ENCODE assay signal across 18 cellular contexts in genomic region chr3:72767927-72768880, GRCh38.
DNase-seq lines count a peak whose midpoint lies in the region; ATAC-seq and TF ChIP-seq lines count a peak whose summit lies in the region.
"Had no signal": no experiment of that assay in that cellular context is flagged by ENCODE, and none has a peak within 500 bp of the region (broad histone marks: within the 10 kb centered on the region; RNA-seq: fewer than 3 reads in every experiment).

No MANE protein-coding gene starts in this region.

- H3K27ac Mint-ChIP-seq in type B pancreatic cell, result peak overlapping the region; percentile 28
- H3K27ac Mint-ChIP-seq: CD14-positive monocyte; dendritic cell treated with granulocyte-macrophage colony-stimulating factor and Interleukin-4, amounts not matched to agents 40 ng/mL and 50 ng/mL, for 4 days; stimulated activated naive B cell treated with anti-CD40 and anti-IgM and Interleukin-4, amounts not matched to agents 10 μg/mL and 1 μg/mL and 100 μg/mL, for 72 hours had no signal

- H3K4me1 Mint-ChIP-seq in type B pancreatic cell (ENCODE audit: unreplicated experiment), result peaks cover 20% of the 10 kb centered on the region

- peaks cover 12% of the 10 kb centered on the region for H3K36me3 Mint-ChIP-seq in type B pancreatic cell

- TF ChIP-seq CTCF in choroid plexus epithelial cell (conservative IDR thresholded peaks at IDR 0.05; ENCODE audit: low read depth, low read length), result no peak
- TF ChIP-seq CTCF in type B pancreatic cell (conservative IDR thresholded peaks at IDR 0.05), result no peak

- H3K4me3 ChIP-seq in choroid plexus epithelial cell (ENCODE audit: low read depth, low read length), result no peak overlapping the region
- H3K4me3 ChIP-seq: left ventricle myocardium inferior, upper lobe of left lung had no signal

- DNase-seq in NCI-H2171 treated with DMSO at 0.1 percent for 48 hours (lab: John Stamatoyannopoulos, UW), result peak; percentile 22
- DNase-seq in NCI-H2171 (lab: John Stamatoyannopoulos, UW), result no peak
- DNase-seq in choroid plexus epithelial cell (ENCODE audit: low read depth), result peak; percentile 14
- DNase-seq in medulla oblongata (ENCODE audit: extremely low spot score), result peak; percentile 60
- no peak for DNase-seq in type B pancreatic cell (ENCODE audit: extremely low spot score, unreplicated experiment)
- DNase-seq in kidney glomerular epithelial cell (lab: John Stamatoyannopoulos, UW), result no peak
- DNase-seq in CD1c-positive myeloid dendritic cell (ENCODE audit: extremely low spot score), result no peak
- DNase-seq: activated CD4-positive, CD25-positive, alpha-beta regulatory T cell; aorta; IMR-90; left ventricle myocardium inferior; stimulated activated CD4-positive, alpha-beta T cell treated with anti-CD3 and anti-CD28 coated beads, Interleukin-12 subunit alpha, Interleukin-12 subunit beta, amount 100 ng/mL, for 4 hours; stimulated activated naive B cell treated with anti-CD40 and anti-IgM and Interleukin-4, amounts not matched to agents 10 μg/mL and 1 μg/mL and 100 μg/mL, for 72 hours; upper lobe of left lung had no signal

- no peaks in the 10 kb centered on the region for H3K27me3 Mint-ChIP-seq in type B pancreatic cell

- ATAC-seq in GM19324 (IDR thresholded peaks at IDR 0.05; ENCODE audit: low FRiP score, unreplicated experiment), result no peak
- ATAC-seq: Right ventricle myocardium inferior; stimulated activated naive B cell treated with anti-CD40 and anti-IgM and Interleukin-4, amounts not matched to agents 10 μg/mL and 1 μg/mL and 100 μg/mL, for 72 hours had no signal

- no peaks in the 10 kb centered on the region for H3K9me3 Mint-ChIP-seq in type B pancreatic cell
- H3K9me3 Mint-ChIP-seq: CD14-positive monocyte; dendritic cell treated with granulocyte-macrophage colony-stimulating factor and Interleukin-4, amounts not matched to agents 40 ng/mL and 50 ng/mL, for 4 days; stimulated activated naive B cell treated with anti-CD40 and anti-IgM and Interleukin-4, amounts not matched to agents 10 μg/mL and 1 μg/mL and 100 μg/mL, for 72 hours had no signal

- peak overlapping the region; percentile 74 for H3K4me3 Mint-ChIP-seq in type B pancreatic cell
- H3K4me3 Mint-ChIP-seq: CD14-positive monocyte; dendritic cell treated with granulocyte-macrophage colony-stimulating factor and Interleukin-4, amounts not matched to agents 40 ng/mL and 50 ng/mL, for 4 days; stimulated activated naive B cell treated with anti-CD40 and anti-IgM and Interleukin-4, amounts not matched to agents 10 μg/mL and 1 μg/mL and 100 μg/mL, for 72 hours had no signal

Comparison
In these comparisons a context has a peak if more than half of its experiments do, and no peak if none do; other contexts are left out.
1. DNase-seq: peak in NCI-H2171 treated with DMSO at 0.1 percent for 48 hours (single experiment), choroid plexus epithelial cell (single experiment) and medulla oblongata (single experiment); none in NCI-H2171 (single experiment), type B pancreatic cell (single experiment), kidney glomerular epithelial cell (single experiment) and CD1c-positive myeloid dendritic cell (single experiment).